Comparison of ENCODE assay signal across 14 cellular contexts in the genomic region with DNA sequence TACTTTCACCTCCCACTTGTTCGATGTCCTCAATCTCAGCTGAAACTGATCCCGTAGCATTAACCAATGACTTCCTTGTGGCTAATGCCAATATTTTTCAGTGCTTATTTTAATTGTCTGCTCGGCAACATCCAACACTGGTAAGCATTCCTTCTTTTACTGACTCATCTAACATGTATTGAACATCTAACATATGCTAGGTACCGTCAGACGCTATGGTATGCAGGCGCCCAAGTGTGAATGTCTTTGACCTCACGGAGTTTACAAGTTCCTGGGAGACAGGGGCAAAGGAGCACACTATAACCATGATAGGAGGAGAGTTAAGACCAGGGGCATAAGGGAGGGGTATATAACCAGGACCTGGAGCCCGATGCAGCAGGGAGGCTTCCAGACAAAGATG. TPM values are rescaled to one million over a fixed set of nuclear protein-coding genes. Genes with fewer than 3 reads are reported as not detected.
DNase-seq lines count a peak whose midpoint lies in the region; ATAC-seq, FAIRE-seq and TF ChIP-seq lines count a peak whose summit lies in the region.
"Had no signal": no experiment of that assay in that cellular context is flagged by ENCODE, and none has a peak within 500 bp of the region (broad histone marks: within the 10 kb centered on the region; RNA-seq: fewer than 3 reads in every experiment).

No MANE protein-coding gene starts in this region.

- H2AFZ ChIP-seq in SK-N-SH (ENCODE audit: low read depth) (no peak overlapping the region), Karpas-422 (ENCODE audit: low read length) (no peak overlapping the region), K562 (ENCODE audit: low read depth, low read length) (no peak overlapping the region), neural cell (ENCODE audit: low read depth, low read length) (no peak overlapping the region)

- in situ Hi-C loops in K562 (cut with MboI): no loop called here

- no TSS peak for BruUV-seq in K562 (replicated peaks; lab: Mats Ljungman, UMichigan)

- H3F3A ChIP-seq in SK-N-SH (replicated peaks; ENCODE audit: insufficient read depth) (peaks cover 10% of the 10 kb centered on the region), neural cell (ENCODE audit: insufficient read depth, low read length, poor library complexity, severe bottlenecking) (peaks cover 3% of the 10 kb centered on the region)

- H4K20me1 ChIP-seq in SK-N-SH (ENCODE audit: insufficient read depth) (no peaks in the 10 kb centered on the region), Karpas-422 (ENCODE audit: insufficient read depth, low read depth, low read length) (peaks cover 16% of the 10 kb centered on the region; the same call in 1 of the 2 replicates), K562 (replicated peaks; ENCODE audit: control insufficient read depth, insufficient read depth, low read length) (no peaks in the 10 kb centered on the region; the same call in 1 of the 2 replicates), neural cell (ENCODE audit: insufficient read depth) (no peaks in the 10 kb centered on the region)

- H3K4me2 ChIP-seq in SK-N-SH (peak overlapping the region; percentile 96; the same call in 1 of the 2 replicates), Karpas-422 (ENCODE audit: low read depth, low read length, poor library complexity, severe bottlenecking) (peak overlapping the region; percentile 91), K562 (ENCODE audit: insufficient read depth, low read length) (0 out of 2 replicates have a peak overlapping the region, but pooled peaks have one; percentile 5), neural cell (ENCODE audit: low read length) (no peak overlapping the region)

- H3K9me3 ChIP-seq in SK-N-SH (no peaks in the 10 kb centered on the region), Karpas-422 (ENCODE audit: low read length) (no peaks in the 10 kb centered on the region), K562 (replicated peaks; ENCODE audit: control insufficient read depth, insufficient read depth, low read depth, low read length) (no peaks in the 10 kb centered on the region), neural cell (ENCODE audit: low read length) (no peaks in the 10 kb centered on the region), gastroesophageal sphincter (no peaks in the 10 kb centered on the region)

- POLR2A ChIA-PET in SK-N-SH (lab: Yijun Ruan, JAX) (no interaction called here), K562 (lab: Yijun Ruan, JAX) (interaction anchor here (0.6 to 1.2 kb wide), 3 partner anchors 25 to 62 kb away, joined by 3 to 4 read pairs (median 3); partner anchors contain the start of gene YIF1A)

- no peaks in the 10 kb centered on the region for H3K9me2 ChIP-seq in SK-N-SH
- H3K9me2 ChIP-seq in Karpas-422 (replicated peaks; ENCODE audit: insufficient read depth, low read length): no peaks in the 10 kb centered on the region
- H3K9me2 ChIP-seq in neural cell (ENCODE audit: insufficient read depth, low read length): no peaks in the 10 kb centered on the region

- H3K27me3 ChIP-seq in SK-N-SH (ENCODE audit: insufficient read depth) (no peaks in the 10 kb centered on the region), Karpas-422 (ENCODE audit: low read length) (no peaks in the 10 kb centered on the region), K562 (ENCODE audit: control insufficient read depth in 2 of 2, insufficient read depth in 2 of 2, low read length in 2 of 2) (no peaks in the 10 kb centered on the region), neural cell (ENCODE audit: insufficient read depth, low read depth, low read length) (no peaks in the 10 kb centered on the region), gastroesophageal sphincter (no peaks in the 10 kb centered on the region)

- ATAC-seq in SK-N-SH treated with all-trans-retinoic acid at 6 μM for 48 hours: no peak
- no peak for ATAC-seq in K562
- ATAC-seq in gastroesophageal sphincter: no peak

- intact Hi-C loops in K562 (cut with micrococcal nuclease): no loop called here

- TF ChIP-seq CTCF in SK-N-SH (IDR thresholded peaks at IDR 0.05) (no peak), K562 (IDR thresholded peaks at IDR 0.05 in 2 of 3, conservative IDR thresholded peaks at IDR 0.05 in 1 of 3; ENCODE audit: insufficient read depth in 2 of 3, low read depth in 1 of 3, low read length in 3 of 3) (no peak), neural cell (IDR thresholded peaks at IDR 0.05; ENCODE audit: poor library complexity, severe bottlenecking) (no peak), gastroesophageal sphincter (IDR thresholded peaks at IDR 0.05) (no peak)

- TF ChIP-seq EP300 in SK-N-SH (IDR thresholded peaks at IDR 0.05; ENCODE audit: borderline replicate concordance in 1 of 2, low read depth in 1 of 2, low read length in 1 of 2) (no peak), K562 (IDR thresholded peaks at IDR 0.05; ENCODE audit: low read length) (no peak), neural cell (conservative IDR thresholded peaks at IDR 0.05; ENCODE audit: poor library complexity, severe bottlenecking) (no peak), gastroesophageal sphincter (IDR thresholded peaks at IDR 0.05) (no peak)

- H3K4me1 ChIP-seq in SK-N-SH (ENCODE audit: control insufficient read depth in 1 of 2, insufficient read depth in 2 of 2, low read depth in 1 of 2, low read length in 1 of 2) (peaks cover 25 to 42% of the 10 kb centered on the region in 2 experiments), Karpas-422 (ENCODE audit: low read length) (peaks cover 39% of the 10 kb centered on the region), K562 (replicated peaks in 1 of 2; ENCODE audit: control insufficient read depth in 2 of 2, insufficient read depth in 2 of 2, low read length in 2 of 2) (peaks cover 17 to 30% of the 10 kb centered on the region in 2 experiments), gastroesophageal sphincter (peaks cover 0 to 45% (median 28%) of the 10 kb centered on the region in 3 donors)

- H3K9ac ChIP-seq in SK-N-SH (no peak overlapping the region), Karpas-422 (ENCODE audit: low read length) (peak overlapping the region; percentile 97), K562 (ENCODE audit: insufficient read depth in 1 of 2, low read depth in 2 of 2, low read length in 2 of 2) (no peak overlapping the region), neural cell (ENCODE audit: low read length) (no peak overlapping the region)

- no peak for TF ChIP-seq POLR2A in K562 (conservative IDR thresholded peaks at IDR 0.05)
- TF ChIP-seq POLR2A in gastroesophageal sphincter (IDR thresholded peaks at IDR 0.05): no peak

- peaks cover 27% of the 10 kb centered on the region for H3K79me2 ChIP-seq in SK-N-SH (ENCODE audit: insufficient read depth)
- peaks cover 46% of the 10 kb centered on the region for H3K79me2 ChIP-seq in Karpas-422 (ENCODE audit: low read length)
- H3K79me2 ChIP-seq in K562 (ENCODE audit: control insufficient read depth, insufficient read depth, low read length): peaks cover 23% of the 10 kb centered on the region
- peaks cover 31% of the 10 kb centered on the region for H3K79me2 ChIP-seq in neural cell (replicated peaks; ENCODE audit: insufficient read depth, low read length)

- H3K36me3 ChIP-seq in SK-N-SH (replicated peaks in 1 of 2; ENCODE audit: control insufficient read depth in 1 of 2, insufficient read depth in 2 of 2, low read length in 1 of 2) (peaks cover 7 to 36% of the 10 kb centered on the region in 2 experiments), Karpas-422 (ENCODE audit: insufficient read depth, low read length) (no peaks in the 10 kb centered on the region), K562 (ENCODE audit: control insufficient read depth, insufficient read depth, low read length) (peaks cover 49% of the 10 kb centered on the region; the same call in 2 of the 3 replicates), neural cell (ENCODE audit: insufficient read depth, low read length) (no peaks in the 10 kb centered on the region), gastroesophageal sphincter (peaks cover 0 to 43% of the 10 kb centered on the region in 2 donors)

- H3K27ac ChIP-seq in SK-N-SH (ENCODE audit: low read depth in 2 of 2, low read length in 1 of 2) (no peak overlapping the region), Karpas-422 (ENCODE audit: low read length) (no peak overlapping the region), K562 (ENCODE audit: extremely low read depth, low read depth, low read length) (no peak overlapping the region), neural cell (ENCODE audit: low read length) (no peak overlapping the region), gastroesophageal sphincter (no peak overlapping the region)
- H3K27ac ChIP-seq: 22Rv1 had no signal

- DNase-seq in SK-N-SH (no peak), Karpas-422 (no peak), K562 (ENCODE audit: extremely low read depth in 1 of 4, low spot score in 3 of 4) (no peak), NCI-H1092 treated with DMSO at 0.1 percent for 48 hours (lab: John Stamatoyannopoulos, UW) (no peak), mucosa of gallbladder (ENCODE audit: low spot score) (no peak)
- DNase-seq: DMS79 treated with DMSO at 0.1 percent for 48 hours, erythroblast, NCI-H1417, NCI-H748 treated with DMSO at 0.1 percent for 48 hours had no signal

- 94% methylated on average over 8 of the region's 8 CpGs for whole genome bisulfite sequencing in SK-N-SH (ENCODE audit: low lambda C conversion rate)
- 90% methylated on average over 8 of the region's 8 CpGs for WGBS in K562 (ENCODE audit: insufficient coverage, low coverage, missing lambda C conversion rate)
- 83 to 100% methylated on average over 1 to 7 of the region's 8 CpGs for WGBS in gastroesophageal sphincter (ENCODE audit: low coverage in 1 of 2), 2 donors

- no peak for TF ChIP-seq RAD21 in SK-N-SH (IDR thresholded peaks at IDR 0.05; ENCODE audit: low read length)
- TF ChIP-seq RAD21 in K562 (CRISPR knock-in tag; conservative IDR thresholded peaks at IDR 0.05 in 1 of 2, IDR thresholded peaks at IDR 0.05 in 1 of 2): no peak
- no peak for TF ChIP-seq RAD21 in neural cell (conservative IDR thresholded peaks at IDR 0.05)

- CTCF ChIA-PET in SK-N-SH (lab: Yijun Ruan, JAX): interaction anchor here (5.5 to 6.6 kb wide), 2 partner anchors 9 to 30 kb away, joined by 33 to 62 read pairs; partner anchors contain the start of gene RIN1
- CTCF ChIA-PET in K562 (lab: Yijun Ruan, JAX; ENCODE audit: low intra/inter-chr PET ratio): no interaction called here

- H3K4me3 ChIP-seq in SK-N-SH (ENCODE audit: low read depth in 2 of 2, low read length in 1 of 2): 0 out of 4 replicates have a peak overlapping the region, but pooled peaks of 1 of the 2 experiments have one; percentile 95
- H3K4me3 ChIP-seq in Karpas-422 (ENCODE audit: low read length): peak overlapping the region; percentile 99
- H3K4me3 ChIP-seq in K562: no peak overlapping the region
- peak overlapping the region; percentile 100 for H3K4me3 ChIP-seq in neural cell (ENCODE audit: low read length)
- H3K4me3 ChIP-seq in gastroesophageal sphincter: no peak overlapping the region

- no peaks in the 10 kb centered on the region for H3K9me1 ChIP-seq in K562 (ENCODE audit: control insufficient read depth, insufficient read depth, low read length)

- no peak for FAIRE-seq in K562 (lab: Jason Lieb, UNC)
- FAIRE-seq: bronchial epithelial cell had no signal

RNA-seq across cellular contexts. Expression of gene BRMS1, which starts 1.7 kb away (rescaled TPM):
- polyA plus RNA-seq in SK-N-SH (2012; rRNA removed): 70.0 and 76.5 TPM in 2 replicates
- 65.3 and 67.8 TPM in 2 replicates for polyA plus RNA-seq in SK-N-SH (2012; cell fraction: cytosol; rRNA removed)
- 66.8 and 73.5 TPM in 2 replicates for polyA plus RNA-seq in SK-N-SH (2012; cell fraction: nucleus; rRNA removed)
- total RNA-seq in Karpas-422 (2014; rRNA removed; shearing (Covaris generic); ENCODE audit: low replicate concordance): 32.0 and 57.1 TPM in 2 replicates
- 15.8 and 32.2 TPM in 2 replicates for total RNA-seq in K562 (2011; cell fraction: chromatin; rRNA removed; ENCODE audit: low replicate concordance)
- 24.8 and 25.1 TPM in 2 replicates for total RNA-seq in K562 (2011; cell fraction: nucleolus; rRNA removed)
- total RNA-seq in K562 (2011; cell fraction: nucleoplasm; rRNA removed): 14.6 and 20.0 TPM in 2 replicates
- 76.9 and 78.8 TPM in 2 replicates for total RNA-seq in K562 (2014; rRNA removed)
- total RNA-seq in K562 (2014; rRNA removed; fragmentation: Illumina TruSeq; extraction: Trizol): 23.2 and 31.8 TPM in 2 replicates
- 59.9 and 65.3 TPM in 2 replicates for total RNA-seq in K562 (2015; rRNA removed; fragmentation: Illumina TruSeq; extraction: Trizol)
- total RNA-seq in K562 (2021): 47.4 and 47.6 TPM in 2 replicates
- 29.3 and 33.4 TPM in 2 replicates for polyA plus RNA-seq in K562 (2011; rRNA removed)
- polyA plus RNA-seq in K562 (2011; cell fraction: cytosol; rRNA removed): 31.7 and 54.1 TPM in 2 replicates
- 33.9 and 46.0 TPM in 2 replicates for polyA plus RNA-seq in K562 (2011; cell fraction: nucleus; rRNA removed)
- polyA plus RNA-seq in K562 (2012): 41.0 and 43.8 TPM in 2 replicates
- 33.3 and 44.6 TPM in 2 replicates for polyA plus RNA-seq in K562 (2014; fragmentation: Illumina TruSeq; extraction: Trizol)
- polyA plus RNA-seq in K562 (2014; fragmentation: Nextera tagmentation; extraction: Ambion mirVana): 1 to 10 TPM; 2.2 to 4.5 TPM
- 65.5 and 67.8 TPM in 2 replicates for polyA plus RNA-seq in K562 (2014; rRNA removed)
- polyA minus RNA-seq in K562 (2011; rRNA and poly(A)+ RNA removed): 10.6 and 12.7 TPM in 2 replicates
- polyA minus RNA-seq in K562 (2011; cell fraction: cytosol; rRNA and poly(A)+ RNA removed): 6.5 and 12.8 TPM in 2 replicates
- polyA minus RNA-seq in K562 (2011; cell fraction: nucleus; rRNA and poly(A)+ RNA removed): 7.0 and 10.6 TPM in 2 replicates
- polyA plus RNA-seq in neural cell: 78.3 and 108 TPM in 2 replicates
- 31.5 and 32.9 TPM in 2 replicates for polyA minus RNA-seq in neural cell
- 10 to 100 TPM; 26.6 to 44.2 (median 35.5) TPM for total RNA-seq in gastroesophageal sphincter
- 32.2 TPM for total RNA-seq in mucosa of gallbladder

RNA-seq across cellular contexts. Expression of gene B4GAT1, which starts 4.3 kb away (rescaled TPM):
- polyA plus RNA-seq in SK-N-SH (2012; rRNA removed) (26.4 TPM in 2 replicates), K562 (2011; rRNA removed) (3.4 and 4.6 TPM in 2 replicates), K562 (2014; fragmentation: Illumina TruSeq; extraction: Trizol) (3.8 and 5.6 TPM in 2 replicates), K562 (2014; fragmentation: Nextera tagmentation; extraction: Ambion mirVana) (1 to 10 TPM in 1 of 2 experiments, under 1 TPM in 1; 0.86 to 1.2 TPM), K562 (2014; rRNA removed) (5.7 and 6.8 TPM in 2 replicates), neural cell (162 TPM in 2 replicates)
- 18.3 and 23.9 TPM in 2 replicates for polyA plus RNA-seq in SK-N-SH (2012; cell fraction: cytosol; rRNA removed)
- 17.6 and 20.1 TPM in 2 replicates for polyA plus RNA-seq in SK-N-SH (2012; cell fraction: nucleus; rRNA removed)
- total RNA-seq in Karpas-422 (2014; rRNA removed; shearing (Covaris generic); ENCODE audit: low replicate concordance): 10.6 and 11.9 TPM in 2 replicates
- total RNA-seq in K562 (2011; cell fraction: chromatin; rRNA removed; ENCODE audit: low replicate concordance): 2.6 and 5.4 TPM in 2 replicates
- 9.3 and 11.3 TPM in 2 replicates for total RNA-seq in K562 (2011; cell fraction: nucleolus; rRNA removed)
- total RNA-seq in K562 (2011; cell fraction: nucleoplasm; rRNA removed): 6.2 and 6.6 TPM in 2 replicates
- total RNA-seq in K562 (2014; rRNA removed) (9.5 and 11.7 TPM in 2 replicates), K562 (2014; rRNA removed; fragmentation: Illumina TruSeq; extraction: Trizol) (3.7 TPM in 2 replicates), K562 (2015; rRNA removed; fragmentation: Illumina TruSeq; extraction: Trizol) (6.6 and 7.4 TPM in 2 replicates), K562 (2021) (8.6 and 8.7 TPM in 2 replicates), gastroesophageal sphincter (10 to 100 TPM; 39.7 to 62.0 (median 47.6) TPM), mucosa of gallbladder (43.8 TPM)
- 4.2 and 7.4 TPM in 2 replicates for polyA plus RNA-seq in K562 (2011; cell fraction: cytosol; rRNA removed)
- polyA plus RNA-seq in K562 (2011; cell fraction: nucleus; rRNA removed): 3.3 and 3.4 TPM in 2 replicates
- polyA plus RNA-seq in K562 (2012): 11.4 and 15.9 TPM in 2 replicates
- 2.1 and 3.4 TPM in 2 replicates for polyA minus RNA-seq in K562 (2011; rRNA and poly(A)+ RNA removed)
- 3.1 and 4.9 TPM in 2 replicates for polyA minus RNA-seq in K562 (2011; cell fraction: cytosol; rRNA and poly(A)+ RNA removed)
- polyA minus RNA-seq in K562 (2011; cell fraction: nucleus; rRNA and poly(A)+ RNA removed): 1.5 and 2.1 TPM in 2 replicates
- 81.5 and 92.8 TPM in 2 replicates for polyA minus RNA-seq in neural cell

RNA-seq across cellular contexts. Expression of gene RIN1, which starts 6.9 kb away (rescaled TPM):
- polyA plus RNA-seq in SK-N-SH (2012; rRNA removed): 13.0 and 16.9 TPM in 2 replicates
- 6.1 and 9.3 TPM in 2 replicates for polyA plus RNA-seq in SK-N-SH (2012; cell fraction: cytosol; rRNA removed)
- 71.9 and 87.9 TPM in 2 replicates for polyA plus RNA-seq in SK-N-SH (2012; cell fraction: nucleus; rRNA removed)
- 0.78 and 1.1 TPM in 2 replicates for total RNA-seq in Karpas-422 (2014; rRNA removed; shearing (Covaris generic); ENCODE audit: low replicate concordance)
- total RNA-seq in K562 (2011; cell fraction: chromatin; rRNA removed; ENCODE audit: low replicate concordance): 0.74 and 1.8 TPM in 2 replicates
- total RNA-seq in K562 (2011; cell fraction: nucleolus; rRNA removed): 0.79 and 1.2 TPM in 2 replicates
- 1.1 and 1.2 TPM in 2 replicates for total RNA-seq in K562 (2011; cell fraction: nucleoplasm; rRNA removed)
- total RNA-seq in K562 (2014; rRNA removed): 0.73 and 0.90 TPM in 2 replicates
- total RNA-seq in K562 (2014; rRNA removed; fragmentation: Illumina TruSeq; extraction: Trizol): 0.25 TPM in 1 of 2 replicates, not detected in the other
- 0.34 and 0.47 TPM in 2 replicates for total RNA-seq in K562 (2015; rRNA removed; fragmentation: Illumina TruSeq; extraction: Trizol)
- total RNA-seq in K562 (2021): 0.40 and 1.2 TPM in 2 replicates
- 0.20 and 0.35 TPM in 2 replicates for polyA plus RNA-seq in K562 (2011; rRNA removed)
- polyA plus RNA-seq in K562 (2011; cell fraction: cytosol; rRNA removed): 0.21 and 1.2 TPM in 2 replicates
- polyA plus RNA-seq in K562 (2011; cell fraction: nucleus; rRNA removed): 2.0 and 3.7 TPM in 2 replicates
- polyA plus RNA-seq in K562 (2012): 0.76 and 1.3 TPM in 2 replicates
- polyA plus RNA-seq in K562 (2014; fragmentation: Illumina TruSeq; extraction: Trizol): 0.36 and 0.43 TPM in 2 replicates
- under 1 TPM in 1 of 2 experiments, not detected in 1; 0.01 TPM for polyA plus RNA-seq in K562 (2014; fragmentation: Nextera tagmentation; extraction: Ambion mirVana)
- polyA plus RNA-seq in K562 (2014; rRNA removed): 0.26 and 0.48 TPM in 2 replicates
- 0.15 TPM in 1 of 2 replicates, not detected in the other for polyA minus RNA-seq in K562 (2011; rRNA and poly(A)+ RNA removed)
- 0.29 and 1.3 TPM in 2 replicates for polyA minus RNA-seq in K562 (2011; cell fraction: cytosol; rRNA and poly(A)+ RNA removed)
- 0.67 and 1.2 TPM in 2 replicates for polyA minus RNA-seq in K562 (2011; cell fraction: nucleus; rRNA and poly(A)+ RNA removed)
- 1.4 and 4.2 TPM in 2 replicates for polyA plus RNA-seq in neural cell
- 0.24 and 1.3 TPM in 2 replicates for polyA minus RNA-seq in neural cell
- 1 to 10 TPM; 3.8 to 9.3 (median 4.7) TPM for total RNA-seq in gastroesophageal sphincter
- total RNA-seq in mucosa of gallbladder: 16.0 TPM

RNA-seq across cellular contexts. Expression of gene CD248, which starts 26.3 kb away (rescaled TPM):
- polyA plus RNA-seq in SK-N-SH (2012; rRNA removed) (2.6 and 7.7 TPM in 2 replicates), K562 (2011; rRNA removed) (not detected in 2 replicates), K562 (2014; fragmentation: Illumina TruSeq; extraction: Trizol) (not detected in 2 replicates), K562 (2014; fragmentation: Nextera tagmentation; extraction: Ambion mirVana) (not detected), K562 (2014; rRNA removed) (not detected in 2 replicates), neural cell (not detected in 2 replicates)
- polyA plus RNA-seq in SK-N-SH (2012; cell fraction: cytosol; rRNA removed): 2.9 and 3.8 TPM in 2 replicates
- 3.0 and 4.6 TPM in 2 replicates for polyA plus RNA-seq in SK-N-SH (2012; cell fraction: nucleus; rRNA removed)
- not detected in 2 replicates for total RNA-seq in Karpas-422 (2014; rRNA removed; shearing (Covaris generic); ENCODE audit: low replicate concordance)
- not detected in 2 replicates for total RNA-seq in K562 (2011; cell fraction: chromatin; rRNA removed; ENCODE audit: low replicate concordance)
- not detected in 2 replicates for total RNA-seq in K562 (2011; cell fraction: nucleolus; rRNA removed)
- not detected in 2 replicates for total RNA-seq in K562 (2011; cell fraction: nucleoplasm; rRNA removed)
- total RNA-seq in K562 (2014; rRNA removed) (not detected in 2 replicates), K562 (2014; rRNA removed; fragmentation: Illumina TruSeq; extraction: Trizol) (not detected in 2 replicates), K562 (2015; rRNA removed; fragmentation: Illumina TruSeq; extraction: Trizol) (not detected in 2 replicates), K562 (2021) (0.09 and 0.20 TPM in 2 replicates), gastroesophageal sphincter (10 to 100 TPM; 23.1 to 68.2 (median 27.0) TPM), mucosa of gallbladder (34.7 TPM)
- not detected in 2 replicates for polyA plus RNA-seq in K562 (2011; cell fraction: cytosol; rRNA removed)
- polyA plus RNA-seq in K562 (2011; cell fraction: nucleus; rRNA removed): not detected in 2 replicates
- polyA plus RNA-seq in K562 (2012): 0.04 TPM in 1 of 2 replicates, not detected in the other
- not detected in 2 replicates for polyA minus RNA-seq in K562 (2011; rRNA and poly(A)+ RNA removed)
- polyA minus RNA-seq in K562 (2011; cell fraction: cytosol; rRNA and poly(A)+ RNA removed): not detected in 2 replicates
- polyA minus RNA-seq in K562 (2011; cell fraction: nucleus; rRNA and poly(A)+ RNA removed): not detected in 2 replicates
- not detected in 2 replicates for polyA minus RNA-seq in neural cell

RNA-seq across cellular contexts. Expression of gene SLC29A2, which starts 28.4 kb away (rescaled TPM):
- 3.2 and 3.7 TPM in 2 replicates for polyA plus RNA-seq in SK-N-SH (2012; rRNA removed)
- 1.4 and 2.4 TPM in 2 replicates for polyA plus RNA-seq in SK-N-SH (2012; cell fraction: cytosol; rRNA removed)
- polyA plus RNA-seq in SK-N-SH (2012; cell fraction: nucleus; rRNA removed): 13.0 and 14.4 TPM in 2 replicates
- total RNA-seq in Karpas-422 (2014; rRNA removed; shearing (Covaris generic); ENCODE audit: low replicate concordance): 0.15 and 0.90 TPM in 2 replicates
- 80.0 and 218 TPM in 2 replicates for total RNA-seq in K562 (2011; cell fraction: chromatin; rRNA removed; ENCODE audit: low replicate concordance)
- total RNA-seq in K562 (2011; cell fraction: nucleolus; rRNA removed): 123 and 132 TPM in 2 replicates
- total RNA-seq in K562 (2011; cell fraction: nucleoplasm; rRNA removed): 120 and 128 TPM in 2 replicates
- total RNA-seq in K562 (2014; rRNA removed): 13.3 and 22.5 TPM in 2 replicates
- total RNA-seq in K562 (2014; rRNA removed; fragmentation: Illumina TruSeq; extraction: Trizol): 6.2 and 8.8 TPM in 2 replicates
- 14.2 and 16.1 TPM in 2 replicates for total RNA-seq in K562 (2015; rRNA removed; fragmentation: Illumina TruSeq; extraction: Trizol)
- total RNA-seq in K562 (2021): 48.6 and 50.5 TPM in 2 replicates
- 22.0 and 35.8 TPM in 2 replicates for polyA plus RNA-seq in K562 (2011; rRNA removed)
- 24.0 and 39.3 TPM in 2 replicates for polyA plus RNA-seq in K562 (2011; cell fraction: cytosol; rRNA removed)
- 152 and 232 TPM in 2 replicates for polyA plus RNA-seq in K562 (2011; cell fraction: nucleus; rRNA removed)
- 32.6 and 39.1 TPM in 2 replicates for polyA plus RNA-seq in K562 (2012)
- polyA plus RNA-seq in K562 (2014; fragmentation: Illumina TruSeq; extraction: Trizol): 43.1 and 47.4 TPM in 2 replicates
- 1 to 10 TPM; 2.4 to 2.5 TPM for polyA plus RNA-seq in K562 (2014; fragmentation: Nextera tagmentation; extraction: Ambion mirVana)
- polyA plus RNA-seq in K562 (2014; rRNA removed): 39.3 and 48.7 TPM in 2 replicates
- 7.0 and 7.7 TPM in 2 replicates for polyA minus RNA-seq in K562 (2011; rRNA and poly(A)+ RNA removed)
- polyA minus RNA-seq in K562 (2011; cell fraction: cytosol; rRNA and poly(A)+ RNA removed): 19.7 and 20.7 TPM in 2 replicates
- 19.7 and 19.9 TPM in 2 replicates for polyA minus RNA-seq in K562 (2011; cell fraction: nucleus; rRNA and poly(A)+ RNA removed)
- polyA plus RNA-seq in neural cell: 1.7 and 2.2 TPM in 2 replicates
- 1.5 and 2.1 TPM in 2 replicates for polyA minus RNA-seq in neural cell
- 1 to 10 TPM in 2 of 4 donors, under 1 TPM in 2; 0.27 to 3.2 (median 1.2) TPM for total RNA-seq in gastroesophageal sphincter
- total RNA-seq in mucosa of gallbladder: 19.0 TPM

Comparison
In these comparisons a context has a peak if more than half of its experiments do, and no peak if none do; other contexts are left out.
1. H3K4me3 ChIP-seq: peak in Karpas-422 (single experiment) and neural cell (single experiment); none in K562 (single experiment) and gastroesophageal sphincter (0 of 2).